In the genomic region with DNA sequence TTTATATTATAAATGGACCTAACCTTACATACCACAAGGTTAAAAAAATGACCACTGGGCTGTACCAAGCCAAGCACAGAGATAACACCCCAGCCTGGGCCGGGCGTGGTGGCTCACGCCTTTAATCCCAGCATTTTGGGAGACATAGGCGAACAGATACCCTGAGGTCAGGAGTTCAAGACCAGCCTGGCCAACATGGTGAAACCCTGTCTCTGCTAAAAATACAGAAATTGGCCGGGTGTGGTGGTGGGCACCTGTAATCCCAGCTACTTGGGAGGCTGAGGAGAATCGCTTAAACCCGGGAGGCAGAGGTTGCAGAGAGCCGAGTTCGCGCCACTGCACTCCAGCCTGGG, we compare ENCODE assay signal across 8 cellular contexts. TPM values are rescaled to one million over a fixed set of nuclear protein-coding genes. Genes with fewer than 3 reads are reported as not detected.
DNase-seq lines count a peak whose midpoint lies in the region; FAIRE-seq and TF ChIP-seq lines count a peak whose summit lies in the region.
"Not testable (repeated sequence)": the region's sequence is repeated elsewhere in the genome, so short reads cannot be mapped to it uniquely, and the experiment has no call there.

No MANE protein-coding gene starts in this region.

- WGBS in stomach, 5 donors: 40 to 52% (median 41%) methylated on average over 10 of the region's 10 CpGs

- peak overlapping the region; percentile 96 for H3K27ac Mint-ChIP-seq in T-helper 1 cell treated with Interleukin-12 subunit alpha and Interleukin-12 subunit beta and Interleukin-4 antibody, amounts not matched to agents 30 μg/mL and 1 μg/mL, for 36 hours
- H3K27ac Mint-ChIP-seq in neural progenitor cell: not testable (repeated sequence)

- H2AFZ ChIP-seq in endothelial cell of umbilical vein (ENCODE audit: low read depth, low read length) (peak overlapping the region; percentile 70), keratinocyte (ENCODE audit: control insufficient read depth, low read length) (peak overlapping the region; percentile 84), neural progenitor cell (replicated peaks) (peak overlapping the region; percentile 77)

- not testable (repeated sequence) for BruUV-seq in endothelial cell of umbilical vein (replicated peaks; lab: Mats Ljungman, UMichigan)

- intact Hi-C loops in endothelial cell of umbilical vein (cut with micrococcal nuclease): loop anchor here (5.0 kb wide), 2 partner anchors 88 to 348 kb away; no protein-coding TSS in a partner anchor
- intact Hi-C loops in stomach (cut with DNase I; ENCODE audit: low total_unique reads): not testable (repeated sequence)

- not testable (repeated sequence) for TF ChIP-seq CTCF in AG04450 (IDR thresholded peaks at IDR 0.05; ENCODE audit: low read depth, low read length); HFF-Myc (IDR thresholded peaks at IDR 0.05; ENCODE audit: low read depth, low read length, missing control alignments); endothelial cell of umbilical vein (IDR thresholded peaks at IDR 0.05; ENCODE audit: extremely low read depth in 1 of 2, insufficient read depth in 1 of 2, low read depth in 1 of 2, low read length in 2 of 2); keratinocyte (optimal IDR thresholded peaks at IDR 0.05 in 1 of 3, IDR thresholded peaks at IDR 0.05 in 1 of 3, conservative IDR thresholded peaks at IDR 0.05 in 1 of 3; ENCODE audit: extremely low read depth in 1 of 3, insufficient read depth in 2 of 3, low read length in 3 of 3); neural progenitor cell (IDR thresholded peaks at IDR 0.05); stomach (IDR thresholded peaks at IDR 0.05)

- H3K27me3 Mint-ChIP-seq in T-helper 1 cell treated with Interleukin-12 subunit alpha and Interleukin-12 subunit beta and Interleukin-4 antibody, amounts not matched to agents 30 μg/mL and 1 μg/mL, for 36 hours (ENCODE audit: low read depth): not testable (repeated sequence)
- peaks cover 11% of the 10 kb centered on the region for H3K27me3 Mint-ChIP-seq in neural progenitor cell (ENCODE audit: insufficient read depth, low read depth)

- not testable (repeated sequence) for FAIRE-seq in endothelial cell of umbilical vein (lab: Jason Lieb, UNC); keratinocyte (lab: Jason Lieb, UNC)

- H3K9me1 ChIP-seq in endothelial cell of umbilical vein (replicated peaks; ENCODE audit: control insufficient read depth, extremely low read depth, insufficient read depth, low read length); keratinocyte (ENCODE audit: control insufficient read depth, extremely low read depth, insufficient read depth, low read length): not testable (repeated sequence)

- H3K27me3 ChIP-seq in AG04450 (ENCODE audit: control insufficient read depth, insufficient read depth, low read length); endothelial cell of umbilical vein (ENCODE audit: control insufficient read depth in 2 of 2, insufficient read depth in 2 of 2, low read length in 2 of 2); keratinocyte (ENCODE audit: control insufficient read depth, extremely low read depth, insufficient read depth, low read length); neural progenitor cell; stomach: not testable (repeated sequence)

- H3K4me3 Mint-ChIP-seq in T-helper 1 cell treated with Interleukin-12 subunit alpha and Interleukin-12 subunit beta and Interleukin-4 antibody, amounts not matched to agents 30 μg/mL and 1 μg/mL, for 36 hours: peak overlapping the region; percentile 94
- H3K4me3 Mint-ChIP-seq in neural progenitor cell: peak overlapping the region; percentile 99

- H4K20me1 ChIP-seq in endothelial cell of umbilical vein (replicated peaks; ENCODE audit: control insufficient read depth, extremely low read depth, insufficient read depth, low read length); keratinocyte (ENCODE audit: control insufficient read depth, extremely low read depth, insufficient read depth, low read length): not testable (repeated sequence)
- H4K20me1 ChIP-seq in neural progenitor cell (ENCODE audit: low read depth): peaks cover 14% of the 10 kb centered on the region

- H3K9me3 ChIP-seq in AG04450 (ENCODE audit: control insufficient read depth, insufficient read depth, low read length): peaks cover 30% of the 10 kb centered on the region
- H3K9me3 ChIP-seq in endothelial cell of umbilical vein (replicated peaks; ENCODE audit: control insufficient read depth, insufficient read depth, low read length); neural progenitor cell (ENCODE audit: low read depth): not testable (repeated sequence)
- peaks cover 12% of the 10 kb centered on the region for H3K9me3 ChIP-seq in keratinocyte (ENCODE audit: control insufficient read depth, low read depth, low read length)
- peaks cover 0 to 55% (median 22%) of the 10 kb centered on the region in 4 donors for H3K9me3 ChIP-seq in stomach

- DNase-seq in AG04450 (ENCODE audit: low read depth, low spot score); HFF-Myc (ENCODE audit: extremely low read depth, low read depth); endothelial cell of umbilical vein (ENCODE audit: low read depth, low spot score); keratinocyte (ENCODE audit: low read depth, low spot score); neural progenitor cell (ENCODE audit: low spot score); stomach: not testable (repeated sequence)

- H3K36me3 Mint-ChIP-seq in T-helper 1 cell treated with Interleukin-12 subunit alpha and Interleukin-12 subunit beta and Interleukin-4 antibody, amounts not matched to agents 30 μg/mL and 1 μg/mL, for 36 hours (ENCODE audit: low read depth): peaks cover 38% of the 10 kb centered on the region
- peaks cover 16% of the 10 kb centered on the region for H3K36me3 Mint-ChIP-seq in neural progenitor cell

- H3K4me1 ChIP-seq in endothelial cell of umbilical vein (ENCODE audit: control insufficient read depth, extremely low read depth, insufficient read depth, low read length); keratinocyte (ENCODE audit: control insufficient read depth, extremely low read depth, insufficient read depth, low read length); neural progenitor cell: not testable (repeated sequence)
- peaks cover 6 to 19% (median 16%) of the 10 kb centered on the region in 4 donors for H3K4me1 ChIP-seq in stomach

- POLR2A ChIA-PET in AG04450 (lab: Yijun Ruan, JAX): interaction anchor here (1.3 to 1.4 kb wide), 3 partner anchors 11 to 70 kb away, joined by 3 to 6 read pairs (median 4); a partner anchor contains a TSS
- POLR2A ChIA-PET in endothelial cell of umbilical vein (lab: Charles Lee): not testable (repeated sequence)

- H3K9ac ChIP-seq in endothelial cell of umbilical vein (replicated peaks; ENCODE audit: extremely low read depth, insufficient read depth, low read length); neural progenitor cell: not testable (repeated sequence)
- peak overlapping the region; percentile 92 for H3K9ac ChIP-seq in keratinocyte (ENCODE audit: control insufficient read depth, extremely low read depth, insufficient read depth, low read length)

- H3K4me2 ChIP-seq in endothelial cell of umbilical vein (ENCODE audit: insufficient read depth, low read length) (peak overlapping the region; percentile 47), keratinocyte (ENCODE audit: control insufficient read depth, extremely low read depth, insufficient read depth, low read depth, low read length) (peak overlapping the region; percentile 89)
- not testable (repeated sequence) for H3K4me2 ChIP-seq in neural progenitor cell

- dilution Hi-C loops in endothelial cell of umbilical vein (cut with MboI; ENCODE audit: extremely low pct_ligation_motif_present, low sequenced_read_pairs); keratinocyte (cut with MboI; ENCODE audit: extremely low pct_ligation_motif_present, low sequenced_read_pairs): not testable (repeated sequence)

- H3F3A ChIP-seq in neural progenitor cell (ENCODE audit: low read depth): not testable (repeated sequence)

- H3K36me3 ChIP-seq in endothelial cell of umbilical vein (ENCODE audit: control insufficient read depth in 2 of 2, extremely low read depth in 1 of 2, insufficient read depth in 2 of 2, low read length in 2 of 2); neural progenitor cell: not testable (repeated sequence)
- H3K36me3 ChIP-seq in keratinocyte (ENCODE audit: control insufficient read depth in 2 of 2, extremely low read depth in 1 of 2, insufficient read depth in 2 of 2, low read length in 2 of 2): peaks cover 0 to 19% of the 10 kb centered on the region in 2 experiments
- peaks cover 4 to 24% (median 22%) of the 10 kb centered on the region in 4 donors for H3K36me3 ChIP-seq in stomach

- peaks cover 19% of the 10 kb centered on the region for H3K79me2 ChIP-seq in endothelial cell of umbilical vein (ENCODE audit: control insufficient read depth, insufficient read depth, low read length)
- peaks cover 38% of the 10 kb centered on the region for H3K79me2 ChIP-seq in keratinocyte (ENCODE audit: control insufficient read depth, insufficient read depth, low read length)
- H3K79me2 ChIP-seq in neural progenitor cell (ENCODE audit: low read depth): peaks cover 26% of the 10 kb centered on the region

- not testable (repeated sequence) for TF ChIP-seq EP300 in stomach (IDR thresholded peaks at IDR 0.05)

- peaks cover 21% of the 10 kb centered on the region for H3K4me1 Mint-ChIP-seq in T-helper 1 cell treated with Interleukin-12 subunit alpha and Interleukin-12 subunit beta and Interleukin-4 antibody, amounts not matched to agents 30 μg/mL and 1 μg/mL, for 36 hours (ENCODE audit: low read depth)
- H3K4me1 Mint-ChIP-seq in neural progenitor cell: peaks cover 10% of the 10 kb centered on the region

- peaks cover 39% of the 10 kb centered on the region for H3K9me3 Mint-ChIP-seq in T-helper 1 cell treated with Interleukin-12 subunit alpha and Interleukin-12 subunit beta and Interleukin-4 antibody, amounts not matched to agents 30 μg/mL and 1 μg/mL, for 36 hours
- peaks cover 54% of the 10 kb centered on the region for H3K9me3 Mint-ChIP-seq in neural progenitor cell

- H3K4me3 ChIP-seq in AG04450 (ENCODE audit: low read depth, low read length) (peak overlapping the region; percentile 87), HFF-Myc (replicated peaks; ENCODE audit: low read depth, low read length) (peak overlapping the region; percentile 81), endothelial cell of umbilical vein (replicated peaks in 1 of 3; ENCODE audit: insufficient read depth in 1 of 3, low read depth in 1 of 3, low read length in 3 of 3) (peak overlapping the region in 1 of 3 experiments; percentile 12), keratinocyte (ENCODE audit: control insufficient read depth in 2 of 3, extremely low read depth in 1 of 3, insufficient read depth in 2 of 3, low read depth in 1 of 3, low read length in 3 of 3) (peak overlapping the region in 2 of 3 experiments; percentile 43 to 93), neural progenitor cell (peak overlapping the region; percentile 76), stomach (peak overlapping the region; percentile 67 to 88 (median 84))

- TF ChIP-seq POLR2A in endothelial cell of umbilical vein (IDR thresholded peaks at IDR 0.05; ENCODE audit: low read depth, low read length); stomach (IDR thresholded peaks at IDR 0.05): not testable (repeated sequence)

- CTCF ChIA-PET in AG04450 (lab: Charles Lee): not testable (repeated sequence)
- CTCF ChIA-PET in endothelial cell of umbilical vein (lab: Charles Lee): interaction anchor here (1.1 to 1.7 kb wide), 2 partner anchors 89 to 118 kb away, joined by 4 read pairs; no protein-coding TSS in a partner anchor

- H3K27ac ChIP-seq in AG04450 (ENCODE audit: low read depth, low read length) (peak overlapping the region; percentile 83), angular gyrus (ENCODE audit: low read depth, low read length) (peak overlapping the region; percentile 95), keratinocyte (ENCODE audit: control insufficient read depth, insufficient read depth, low read length) (peak overlapping the region; percentile 91), stomach (peak overlapping the region; percentile 84 to 96 (median 93))
- not testable (repeated sequence) for H3K27ac ChIP-seq in endothelial cell of umbilical vein (ENCODE audit: insufficient read depth, low read depth, low read length); neural progenitor cell

RNA-seq across cellular contexts. Expression of a gene that starts 0.4 kb away (rescaled TPM):
- polyA plus RNA-seq in AG04450 (2011; rRNA removed) (2.1 and 2.6 TPM in 2 replicates), endothelial cell of umbilical vein (0.89 and 0.99 TPM in 2 replicates), keratinocyte (4.0 to 5.0 TPM (median 4.1 TPM) in 3 replicates), stomach (1 to 10 TPM in 1 of 3 donors, under 1 TPM in 2; 0.61 to 1.5 (median 0.68) TPM)
- 1.7 and 2.8 TPM in 2 replicates for polyA minus RNA-seq in AG04450 (2011; rRNA and poly(A)+ RNA removed)
- total RNA-seq in endothelial cell of umbilical vein (5.1 and 12.1 TPM in 2 replicates), neural progenitor cell (ENCODE audit: low replicate concordance) (11.9 and 15.4 TPM in 2 replicates), stomach (10 to 100 TPM in 2 of 5 donors, 1 to 10 TPM in 2, under 1 TPM in 1; 0.58 to 18.2 (median 7.1) TPM)
- 1.1 and 1.6 TPM in 2 replicates for polyA plus RNA-seq in endothelial cell of umbilical vein (2011; cell fraction: cytosol; rRNA removed)
- polyA plus RNA-seq in endothelial cell of umbilical vein (2011; cell fraction: nucleus; rRNA removed): 4.6 and 5.0 TPM in 2 replicates
- 0.86 and 1.1 TPM in 2 replicates for polyA plus RNA-seq in endothelial cell of umbilical vein (2012)
- polyA minus RNA-seq in endothelial cell of umbilical vein (2.6 TPM in 2 replicates), keratinocyte (1.7 to 9.3 TPM (median 6.5 TPM) in 3 replicates)
- polyA minus RNA-seq in endothelial cell of umbilical vein (2011; cell fraction: cytosol; rRNA and poly(A)+ RNA removed): 1.3 TPM
- polyA minus RNA-seq in endothelial cell of umbilical vein (2011; cell fraction: nucleus; rRNA and poly(A)+ RNA removed): 12.9 and 14.3 TPM in 2 replicates
- 2.1 TPM for polyA plus RNA-seq in keratinocyte (2011; ENCODE audit: low read depth)
- polyA plus RNA-seq in keratinocyte (2011; cell fraction: cytosol; rRNA removed): 2.5 and 4.8 TPM in 2 replicates
- 10.0 and 10.2 TPM in 2 replicates for polyA plus RNA-seq in keratinocyte (2011; cell fraction: nucleus; rRNA removed)
- 2.6 and 3.4 TPM in 2 replicates for polyA plus RNA-seq in keratinocyte (2012; ENCODE audit: low replicate concordance)
- 8.2 TPM for polyA minus RNA-seq in keratinocyte (2011; cell fraction: cytosol; rRNA and poly(A)+ RNA removed)
- 11.0 and 26.6 TPM in 2 replicates for polyA minus RNA-seq in keratinocyte (2011; cell fraction: nucleus; rRNA and poly(A)+ RNA removed)
